Comparison of ENCODE assay signal across 10 cellular contexts in the genomic region with DNA sequence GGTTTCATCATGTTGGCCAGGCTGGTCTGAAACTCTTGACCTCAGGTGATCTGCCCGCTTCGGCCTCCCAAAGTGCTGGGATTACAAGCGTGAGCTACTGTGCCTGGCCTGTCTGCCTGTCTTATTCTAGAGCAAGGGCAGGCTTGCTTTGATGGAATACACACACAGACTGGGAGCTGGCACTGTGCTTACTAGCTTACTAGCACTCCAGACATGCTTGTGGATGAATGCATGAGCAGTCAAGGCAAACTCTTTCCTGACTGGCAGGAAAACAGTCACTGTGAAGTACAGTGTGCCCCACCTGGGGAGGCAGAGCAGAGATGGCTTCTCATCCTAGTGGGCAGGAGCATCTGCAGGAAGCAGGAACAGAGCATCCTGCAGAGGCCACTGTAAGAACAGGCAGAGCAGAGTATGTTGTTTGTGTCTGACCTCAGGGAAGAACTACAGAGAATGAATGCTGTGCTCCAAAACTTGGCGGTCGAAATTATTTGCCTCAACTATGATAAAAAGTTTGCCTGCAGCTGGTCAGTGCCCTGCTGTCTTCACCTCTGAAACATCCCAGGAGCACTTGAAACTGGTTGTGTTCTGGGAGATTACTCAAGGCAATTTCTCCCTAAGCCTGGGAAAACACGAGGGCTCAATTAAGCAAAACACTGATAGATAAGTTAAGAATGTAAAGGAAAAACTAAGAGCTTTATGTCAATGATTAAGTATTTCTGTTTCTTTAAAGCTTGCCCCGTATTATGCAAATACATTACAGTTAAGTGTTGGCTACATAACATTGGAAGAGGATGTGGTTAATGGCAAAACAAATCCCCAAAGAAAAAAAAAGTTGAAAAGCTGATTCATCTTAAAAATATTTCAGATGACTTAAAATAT.
DNase-seq lines count a peak whose midpoint lies in the region; ATAC-seq, FAIRE-seq and TF ChIP-seq lines count a peak whose summit lies in the region.
"Had no signal": no experiment of that assay in that cellular context is flagged by ENCODE, and none has a peak within 500 bp of the region (broad histone marks: within the 10 kb centered on the region; RNA-seq: fewer than 3 reads in every experiment).

No MANE protein-coding gene starts in this region.

- no peak overlapping the region for H3K4me3 Mint-ChIP-seq in stimulated activated naive CD8-positive, alpha-beta T cell treated with anti-CD3 and anti-CD28 coated beads, Interleukin-15, amount 100 ng/mL, for 72 hours
- H3K4me3 Mint-ChIP-seq in astrocyte (ENCODE audit: unreplicated experiment) (no peak overlapping the region), T-helper 17 cell (no peak overlapping the region)
- H3K4me3 Mint-ChIP-seq in activated T-cell treated with anti-CD3 and anti-CD28 coated beads, Interleukin-2, amount 50 U/mL, for 72 hours, result no peak overlapping the region
- H3K4me3 Mint-ChIP-seq: central memory CD8-positive, alpha-beta T cell had no signal

- no peak overlapping the region for H3K4me3 ChIP-seq in astrocyte (ENCODE audit: insufficient read depth, low read depth, low read length)

- H3K27ac ChIP-seq in astrocyte (ENCODE audit: low read depth, low read length), result peak overlapping the region; percentile 85

- ATAC-seq in stimulated activated naive CD8-positive, alpha-beta T cell treated with anti-CD3 and anti-CD28 coated beads, Interleukin-15, amount 100 ng/mL, for 72 hours, result no peak
- no peak for ATAC-seq in stimulated activated naive CD8-positive, alpha-beta T cell treated with anti-CD3 and anti-CD28 coated beads, Interleukin-15, Interleukin-2, amounts not matched to agents 100 U/mL and 50 U/mL, for 24 hours
- ATAC-seq in T-helper 17 cell, result no peak
- ATAC-seq in activated T-cell treated with anti-CD3 and anti-CD28 coated beads, Interleukin-2, amount 50 U/mL, for 72 hours (replicated peaks in 1 of 2), result no peak
- ATAC-seq in HG02588 (IDR thresholded peaks at IDR 0.05; ENCODE audit: unreplicated experiment), result no peak

- peak overlapping the region; percentile 37 to 49 for H3K27ac Mint-ChIP-seq in stimulated activated naive CD8-positive, alpha-beta T cell treated with anti-CD3 and anti-CD28 coated beads, Interleukin-15, amount 100 ng/mL, for 72 hours
- H3K27ac Mint-ChIP-seq in astrocyte (ENCODE audit: unreplicated experiment), result peak overlapping the region; percentile 69
- no peak overlapping the region for H3K27ac Mint-ChIP-seq in T-helper 17 cell
- no peak overlapping the region for H3K27ac Mint-ChIP-seq in activated T-cell treated with anti-CD3 and anti-CD28 coated beads, Interleukin-2, amount 50 U/mL, for 72 hours

- no peaks in the 10 kb centered on the region for H3K9me3 ChIP-seq in astrocyte (ENCODE audit: insufficient read depth, low read depth, low read length)
- H3K9me3 ChIP-seq in T-helper 17 cell (ENCODE audit: control insufficient read depth, low read length, poor library complexity, severe bottlenecking), result no peaks in the 10 kb centered on the region

- peaks cover 7% of the 10 kb centered on the region for H3K27me3 Mint-ChIP-seq in stimulated activated naive CD8-positive, alpha-beta T cell treated with anti-CD3 and anti-CD28 coated beads, Interleukin-15, amount 100 ng/mL, for 72 hours
- H3K27me3 Mint-ChIP-seq in astrocyte (ENCODE audit: low read depth, unreplicated experiment) (no peaks in the 10 kb centered on the region), T-helper 17 cell (peaks cover 26% of the 10 kb centered on the region)
- H3K27me3 Mint-ChIP-seq in activated T-cell treated with anti-CD3 and anti-CD28 coated beads, Interleukin-2, amount 50 U/mL, for 72 hours (ENCODE audit: low read depth), result no peaks in the 10 kb centered on the region

- H4K20me1 ChIP-seq in astrocyte (ENCODE audit: insufficient read depth, low read length), result no peaks in the 10 kb centered on the region

- H3K79me2 ChIP-seq in astrocyte (ENCODE audit: insufficient read depth, low read length), result no peaks in the 10 kb centered on the region

- H3K4me1 ChIP-seq in astrocyte (ENCODE audit: insufficient read depth, low read length), result peaks cover 26% of the 10 kb centered on the region

- no peaks in the 10 kb centered on the region for H3K27me3 ChIP-seq in astrocyte (ENCODE audit: insufficient read depth, low read length)

- peak; percentile 81 for FAIRE-seq in astrocyte (lab: Jason Lieb, UNC)

- H2AFZ ChIP-seq in astrocyte (ENCODE audit: low read depth, low read length), result peak overlapping the region; percentile 42

- DNase-seq in stimulated activated naive CD8-positive, alpha-beta T cell treated with anti-CD3 and anti-CD28 coated beads, Interleukin-15, amount 100 ng/mL, for 72 hours, result no peak
- no peak for DNase-seq in stimulated activated naive CD8-positive, alpha-beta T cell treated with anti-CD3 and anti-CD28 coated beads, Interleukin-15, Interleukin-2, amounts not matched to agents 100 U/mL and 50 U/mL, for 24 hours
- peak; percentile 96 for DNase-seq in astrocyte (ENCODE audit: low read depth)
- peak; percentile 62 for DNase-seq in kidney glomerular epithelial cell (lab: John Stamatoyannopoulos, UW)
- DNase-seq in T-helper 17 cell, result no peak
- no peak for DNase-seq in activated T-cell treated with anti-CD3 and anti-CD28 coated beads, Interleukin-2, amount 50 U/mL, for 72 hours
- DNase-seq in NCI-H1105 (lab: John Stamatoyannopoulos, UW), result no peak
- DNase-seq: NCI-H1436 treated with DMSO at 0.1 percent for 48 hours had no signal

- no peaks in the 10 kb centered on the region for H3K36me3 ChIP-seq in astrocyte (ENCODE audit: insufficient read depth, low read length)

- H3K9me3 Mint-ChIP-seq in stimulated activated naive CD8-positive, alpha-beta T cell treated with anti-CD3 and anti-CD28 coated beads, Interleukin-15, amount 100 ng/mL, for 72 hours, result no peaks in the 10 kb centered on the region
- no peaks in the 10 kb centered on the region for H3K9me3 Mint-ChIP-seq in astrocyte (ENCODE audit: unreplicated experiment)
- H3K9me3 Mint-ChIP-seq in activated T-cell treated with anti-CD3 and anti-CD28 coated beads, Interleukin-2, amount 50 U/mL, for 72 hours, result no peaks in the 10 kb centered on the region
- H3K9me3 Mint-ChIP-seq: central memory CD8-positive, alpha-beta T cell had no signal

- peak; percentile 27 for TF ChIP-seq CTCF in astrocyte (IDR thresholded peaks at IDR 0.05; ENCODE audit: insufficient read depth, low read depth, low read length)

- H3K4me2 ChIP-seq in astrocyte (ENCODE audit: low read length), result peak overlapping the region; percentile 73

- peaks cover 9% of the 10 kb centered on the region for H3K4me1 Mint-ChIP-seq in stimulated activated naive CD8-positive, alpha-beta T cell treated with anti-CD3 and anti-CD28 coated beads, Interleukin-15, amount 100 ng/mL, for 72 hours
- H3K4me1 Mint-ChIP-seq in astrocyte (ENCODE audit: low read depth, unreplicated experiment) (peaks cover 29% of the 10 kb centered on the region), T-helper 17 cell (no peaks in the 10 kb centered on the region)
- H3K4me1 Mint-ChIP-seq in activated T-cell treated with anti-CD3 and anti-CD28 coated beads, Interleukin-2, amount 50 U/mL, for 72 hours (ENCODE audit: low read depth), result no peaks in the 10 kb centered on the region
- H3K4me1 Mint-ChIP-seq: central memory CD8-positive, alpha-beta T cell had no signal

- no peaks in the 10 kb centered on the region for H3K36me3 Mint-ChIP-seq in astrocyte (ENCODE audit: low read depth, unreplicated experiment)
- H3K36me3 Mint-ChIP-seq in T-helper 17 cell (ENCODE audit: low read depth), result no peaks in the 10 kb centered on the region
- no peaks in the 10 kb centered on the region for H3K36me3 Mint-ChIP-seq in activated T-cell treated with anti-CD3 and anti-CD28 coated beads, Interleukin-2, amount 50 U/mL, for 72 hours (ENCODE audit: insufficient read depth in 2 of 2)

- H3K9ac ChIP-seq in astrocyte (ENCODE audit: low read length), result peak overlapping the region; percentile 73

Comparison
In these comparisons a context has a peak if more than half of its experiments do, and no peak if none do; other contexts are left out.
1. DNase-seq: peak in astrocyte (single experiment) and kidney glomerular epithelial cell (single experiment); none in stimulated activated naive CD8-positive, alpha-beta T cell treated with anti-CD3 and anti-CD28 coated beads, Interleukin-15, amount 100 ng/mL, for 72 hours (0 of 2), stimulated activated naive CD8-positive, alpha-beta T cell treated with anti-CD3 and anti-CD28 coated beads, Interleukin-15, Interleukin-2, amounts not matched to agents 100 U/mL and 50 U/mL, for 24 hours (single experiment), T-helper 17 cell (0 of 3), activated T-cell treated with anti-CD3 and anti-CD28 coated beads, Interleukin-2, amount 50 U/mL, for 72 hours (0 of 2) and NCI-H1105 (single experiment).
2. H3K27ac Mint-ChIP-seq: peak in stimulated activated naive CD8-positive, alpha-beta T cell treated with anti-CD3 and anti-CD28 coated beads, Interleukin-15, amount 100 ng/mL, for 72 hours (2 of 2) and astrocyte (single experiment); none in T-helper 17 cell (single experiment) and activated T-cell treated with anti-CD3 and anti-CD28 coated beads, Interleukin-2, amount 50 U/mL, for 72 hours (single experiment).